Comparison of ENCODE assay signal across 8 cellular contexts in genomic region chr20:31674895-31675827, GRCh38. TPM values are rescaled to one million over a fixed set of nuclear protein-coding genes. Genes with fewer than 3 reads are reported as not detected.
DNase-seq lines count a peak whose midpoint lies in the region; ATAC-seq and TF ChIP-seq lines count a peak whose summit lies in the region.

No MANE protein-coding gene starts in this region.

- H3K9me3 ChIP-seq in ascending aorta: no peaks in the 10 kb centered on the region

- peaks cover 0 to 6% of the 10 kb centered on the region in 2 donors for H3K36me3 ChIP-seq in ascending aorta

- H3K27ac ChIP-seq in ascending aorta: peak overlapping the region; percentile 89 to 95

- H3K4me3 ChIP-seq in ascending aorta: peak overlapping the region; percentile 14 to 27

- no peak for TF ChIP-seq CTCF in ascending aorta (IDR thresholded peaks at IDR 0.05)

- no peaks in the 10 kb centered on the region for H3K27me3 ChIP-seq in ascending aorta

- intact Hi-C loops in ascending aorta (cut with DNase I): no loop called here

- peak; percentile 77 for ATAC-seq in GM18907 (IDR thresholded peaks at IDR 0.05; ENCODE audit: unreplicated experiment)
- peak; percentile 56 for ATAC-seq in HG03460 (IDR thresholded peaks at IDR 0.05; ENCODE audit: unreplicated experiment)
- no peak for ATAC-seq in GM19324 (IDR thresholded peaks at IDR 0.05; ENCODE audit: low FRiP score, unreplicated experiment)

- peaks cover 56 to 98% of the 10 kb centered on the region in 2 donors for H3K4me1 ChIP-seq in ascending aorta

- peak; percentile 16 to 93 (median 43) for DNase-seq in T-helper 2 cell
- DNase-seq in ascending aorta (ENCODE audit: low spot score in 2 of 2): peak; percentile 62 to 92
- peak; percentile 70 for DNase-seq in inferior parietal cortex (ENCODE audit: extremely low spot score)
- DNase-seq in stimulated activated CD4-positive, alpha-beta T cell treated with anti-CD3 and anti-CD28 coated beads, Interleukin-15, amount 100 ng/mL, for 24 hours: peak; percentile 74
- DNase-seq in NCI-H2107 (lab: John Stamatoyannopoulos, UW): no peak

RNA-seq across cellular contexts. Expression of gene COX4I2, which starts 37.4 kb away (rescaled TPM):
- 61.4 TPM for total RNA-seq in ascending aorta

RNA-seq across cellular contexts. Expression of gene BCL2L1, which starts 47.5 kb away (rescaled TPM):
- 200 TPM for total RNA-seq in ascending aorta
